5 cellular contexts compared by ENCODE assay signal in genomic region chr19:54240372-54241336, GRCh38. TPM values are rescaled to one million over a fixed set of nuclear protein-coding genes. Genes with fewer than 3 reads are reported as not detected.
"Had no signal": no experiment of that assay in that cellular context is flagged by ENCODE, and none has a peak within 500 bp of the region (broad histone marks: within the 10 kb centered on the region; RNA-seq: fewer than 3 reads in every experiment).

No MANE protein-coding gene starts in this region.

RNA-seq across cellular contexts. Expression of gene LILRA6, which starts 1.9 kb away (rescaled TPM):
- total RNA-seq: LHCN-M2, M059J, SJSA1 had no signal

RNA-seq across cellular contexts. Expression of gene LILRB5, which starts 16.4 kb away (rescaled TPM):
- total RNA-seq: activated CD8-positive, alpha-beta T cell treated with anti-CD3 and anti-CD28 coated beads, Interleukin-2, amount 10 ng/mL, durations not matched to agents 7 days and 5 days; LHCN-M2; M059J; SJSA1; T-helper 1 cell treated with Interleukin-12 subunit alpha and Interleukin-12 subunit beta and Interleukin-4 antibody, amounts not matched to agents 30 ng/mL and 1 ng/mL, for 36 hours had no signal

RNA-seq across cellular contexts. Expression of gene LILRB3, which starts 17.8 kb away (rescaled TPM):
- total RNA-seq: LHCN-M2, M059J, SJSA1 had no signal

RNA-seq across cellular contexts. Expression of gene LILRB2, which starts 40.3 kb away (rescaled TPM):
- total RNA-seq: activated CD8-positive, alpha-beta T cell treated with anti-CD3 and anti-CD28 coated beads, Interleukin-2, amount 10 ng/mL, durations not matched to agents 7 days and 5 days; LHCN-M2; M059J; SJSA1; T-helper 1 cell treated with Interleukin-12 subunit alpha and Interleukin-12 subunit beta and Interleukin-4 antibody, amounts not matched to agents 30 ng/mL and 1 ng/mL, for 36 hours had no signal
